18 cellular contexts compared by ENCODE assay signal in the genomic region with DNA sequence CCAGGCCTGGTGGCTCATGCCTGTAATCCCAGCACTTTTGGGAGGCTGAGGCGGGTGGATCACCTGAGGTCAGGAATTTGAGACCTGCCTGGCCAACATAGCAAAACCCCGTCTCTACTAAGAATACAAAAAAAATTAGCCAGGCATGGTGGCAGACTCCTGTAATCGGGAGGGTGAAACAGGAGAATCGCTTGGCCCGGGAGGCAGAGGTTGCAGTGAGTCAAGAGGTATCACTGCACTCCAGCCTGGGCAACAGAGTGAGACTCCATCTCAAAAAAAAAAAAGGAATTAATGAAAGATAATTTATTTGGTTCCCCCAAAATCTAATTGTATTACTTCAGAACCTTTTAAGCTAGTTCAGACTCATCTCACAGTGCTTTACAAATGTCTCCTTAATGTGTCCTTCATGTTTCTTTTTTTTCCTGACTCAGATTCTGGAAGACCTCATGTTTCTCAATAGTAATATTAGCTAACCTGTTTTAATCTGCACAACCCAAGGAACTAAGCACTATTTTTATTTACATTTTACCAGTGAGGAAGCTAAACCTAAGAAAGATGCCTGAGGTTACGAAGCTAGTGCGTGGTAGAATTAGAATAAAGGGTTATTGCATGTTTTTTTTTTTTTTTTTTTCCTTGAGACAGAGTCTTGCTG. TPM values are rescaled to one million over a fixed set of nuclear protein-coding genes. Genes with fewer than 3 reads are reported as not detected.
DNase-seq lines count a peak whose midpoint lies in the region; ATAC-seq and TF ChIP-seq lines count a peak whose summit lies in the region.
"Had no signal": no experiment of that assay in that cellular context is flagged by ENCODE, and none has a peak within 500 bp of the region (broad histone marks: within the 10 kb centered on the region; RNA-seq: fewer than 3 reads in every experiment).

No MANE protein-coding gene starts in this region.

- H3K36me3 Mint-ChIP-seq in activated CD4-positive, alpha-beta T cell treated with anti-CD3 and anti-CD28 coated beads, Interleukin-2, amount 10 ng/mL, durations not matched to agents 7 days and 5 days (ENCODE audit: low read depth): peaks cover 22% of the 10 kb centered on the region
- peaks cover 56% of the 10 kb centered on the region for H3K36me3 Mint-ChIP-seq in nephron progenitor cell (ENCODE audit: low read depth)

- peaks cover 16% of the 10 kb centered on the region for H3K4me1 Mint-ChIP-seq in activated CD4-positive, alpha-beta T cell treated with anti-CD3 and anti-CD28 coated beads, Interleukin-2, amount 10 ng/mL, durations not matched to agents 7 days and 5 days
- peaks cover 20% of the 10 kb centered on the region for H3K4me1 Mint-ChIP-seq in nephron progenitor cell

- H3K9me3 ChIP-seq in gastrocnemius medialis: no peaks in the 10 kb centered on the region
- no peaks in the 10 kb centered on the region for H3K9me3 ChIP-seq in stomach
- H3K9me3 ChIP-seq: A549, Caco-2 had no signal

- no peaks in the 10 kb centered on the region for H3K27me3 Mint-ChIP-seq in activated CD4-positive, alpha-beta T cell treated with anti-CD3 and anti-CD28 coated beads, Interleukin-2, amount 10 ng/mL, durations not matched to agents 7 days and 5 days
- peaks cover 3% of the 10 kb centered on the region for H3K27me3 Mint-ChIP-seq in nephron progenitor cell (ENCODE audit: low read depth, poor library complexity)

- intact Hi-C loops in gastrocnemius medialis (cut with DNase I; ENCODE audit: low total_unique reads): no loop called here
- intact Hi-C loops in stomach (cut with DNase I; ENCODE audit: low total_unique reads): no loop called here

- DNase-seq in activated CD4-positive, alpha-beta T cell treated with anti-CD3 and anti-CD28 coated beads, Interleukin-2, amount 10 ng/mL, durations not matched to agents 7 days and 5 days: no peak
- DNase-seq in activated CD4-positive, alpha-beta T cell treated with anti-CD3 and anti-CD28 coated beads for 1 hour: no peak
- DNase-seq in nephron progenitor cell (no peak), gastrocnemius medialis (peak in 1 of 2 donors; percentile 59), stomach (no peak), AG20443 (ENCODE audit: low spot score) (no peak)
- DNase-seq in stimulated activated naive CD8-positive, alpha-beta T cell treated with anti-CD3 and anti-CD28 coated beads, Interleukin-15, Interleukin-2, amounts not matched to agents 100 U/mL and 50 U/mL, for 24 hours: no peak
- DNase-seq: ACHN; C1 segment of cervical spinal cord; Caco-2; CD8-positive, alpha-beta T cell; DMS153; DND-41; GM23248; H7; HCEC 1CT had no signal

- no peak overlapping the region for H3K4me3 ChIP-seq in gastrocnemius medialis
- H3K4me3 ChIP-seq in stomach: no peak overlapping the region
- H3K4me3 ChIP-seq: A549, GM23248 had no signal

- H3K36me3 ChIP-seq in gastrocnemius medialis: no peaks in the 10 kb centered on the region
- peaks cover 0 to 9% (median 3%) of the 10 kb centered on the region in 4 donors for H3K36me3 ChIP-seq in stomach

- peak overlapping the region; percentile 19 for H3K27ac Mint-ChIP-seq in activated CD4-positive, alpha-beta T cell treated with anti-CD3 and anti-CD28 coated beads, Interleukin-2, amount 10 ng/mL, durations not matched to agents 7 days and 5 days
- H3K27ac Mint-ChIP-seq in nephron progenitor cell: peak overlapping the region; percentile 79
- H3K27ac Mint-ChIP-seq: CD8-positive, alpha-beta T cell had no signal

- H3K27ac ChIP-seq in gastrocnemius medialis (peak overlapping the region; percentile 41 to 75 (median 64)), stomach (no peak overlapping the region)
- H3K27ac ChIP-seq: 22Rv1, A549, GM23248 had no signal

- in situ Hi-C loops in gastrocnemius medialis (cut with MboI; ENCODE audit: low sequenced_read_pairs in 4 of 4): no loop called here

- peaks cover 31 to 38% of the 10 kb centered on the region in 2 donors for H3K4me1 ChIP-seq in gastrocnemius medialis
- H3K4me1 ChIP-seq in stomach: peaks cover 13 to 58% (median 39%) of the 10 kb centered on the region in 4 donors

- no peak overlapping the region for H3K4me3 Mint-ChIP-seq in activated CD4-positive, alpha-beta T cell treated with anti-CD3 and anti-CD28 coated beads, Interleukin-2, amount 10 ng/mL, durations not matched to agents 7 days and 5 days
- no peak overlapping the region for H3K4me3 Mint-ChIP-seq in nephron progenitor cell
- H3K4me3 Mint-ChIP-seq: CD8-positive, alpha-beta T cell had no signal

- no peaks in the 10 kb centered on the region for H3K9me3 Mint-ChIP-seq in activated CD4-positive, alpha-beta T cell treated with anti-CD3 and anti-CD28 coated beads, Interleukin-2, amount 10 ng/mL, durations not matched to agents 7 days and 5 days
- peaks cover 13% of the 10 kb centered on the region for H3K9me3 Mint-ChIP-seq in nephron progenitor cell
- H3K9me3 Mint-ChIP-seq: CD8-positive, alpha-beta T cell had no signal

- TF ChIP-seq EP300 in stomach (IDR thresholded peaks at IDR 0.05): no peak

- POLR2A ChIA-PET in activated CD4-positive, alpha-beta T cell treated with anti-CD3 and anti-CD28 coated beads, Interleukin-2, amount 10 ng/mL, durations not matched to agents 7 days and 5 days (lab: Charles Lee): no interaction called here

- WGBS in stomach, 5 donors: 92 to 96% (median 95%) methylated on average over 7 of the region's 7 CpGs

- TF ChIP-seq CTCF in nephron progenitor cell (IDR thresholded peaks at IDR 0.05) (no peak), gastrocnemius medialis (IDR thresholded peaks at IDR 0.05 in 4 of 5, conservative IDR thresholded peaks at IDR 0.05 in 1 of 5) (no peak), stomach (IDR thresholded peaks at IDR 0.05) (no peak)

- CTCF ChIA-PET in activated CD4-positive, alpha-beta T cell treated with anti-CD3 and anti-CD28 coated beads, Interleukin-2, amount 10 ng/mL, durations not matched to agents 7 days and 5 days (lab: Charles Lee): interaction anchor here (1.3 kb wide), 1 partner anchor 15 kb away, joined by 5 read pairs; a partner anchor contains a TSS

- ATAC-seq in gastrocnemius medialis: peak; percentile 53 to 84
- no peak for ATAC-seq in stimulated activated naive CD8-positive, alpha-beta T cell treated with anti-CD3 and anti-CD28 coated beads, Interleukin-15, Interleukin-2, amounts not matched to agents 100 U/mL and 50 U/mL, for 24 hours
- ATAC-seq: A549; CD8-positive, alpha-beta T cell had no signal

- no peak for TF ChIP-seq POLR2A in gastrocnemius medialis (IDR thresholded peaks at IDR 0.05)
- no peak for TF ChIP-seq POLR2A in stomach (IDR thresholded peaks at IDR 0.05)

- H3K27me3 ChIP-seq in gastrocnemius medialis (no peaks in the 10 kb centered on the region), stomach (no peaks in the 10 kb centered on the region)

RNA-seq across cellular contexts. Expression of a gene that starts 15.1 kb away (rescaled TPM):
- total RNA-seq in activated CD4-positive, alpha-beta T cell treated with anti-CD3 and anti-CD28 coated beads, Interleukin-2, amount 10 ng/mL, durations not matched to agents 7 days and 5 days: 10 to 100 TPM; 32.3 to 41.0 TPM
- total RNA-seq in gastrocnemius medialis: 10 to 100 TPM; 14.0 to 20.7 (median 14.7) TPM
- 10 to 100 TPM; 20.6 to 57.2 (median 39.3) TPM for total RNA-seq in stomach
- 10 to 100 TPM in 1 of 3 donors, 1 to 10 TPM in 2; 5.7 to 11.9 (median 9.8) TPM for polyA plus RNA-seq in stomach

RNA-seq across cellular contexts. Expression of a gene that starts 46.9 kb away (rescaled TPM):
- total RNA-seq in activated CD4-positive, alpha-beta T cell treated with anti-CD3 and anti-CD28 coated beads, Interleukin-2, amount 10 ng/mL, durations not matched to agents 7 days and 5 days: 10 to 100 TPM; 53.8 to 65.8 TPM
- total RNA-seq in gastrocnemius medialis (100 to 1,000 TPM; 261 to 386 (median 302) TPM), stomach (100 to 1,000 TPM in 4 of 5 donors, 10 to 100 TPM in 1; 81.9 to 427 (median 179) TPM)
- polyA plus RNA-seq in stomach: 100 to 1,000 TPM; 171 to 280 (median 274) TPM

Comparison
In these comparisons a context has a peak if more than half of its experiments do, and no peak if none do; other contexts are left out.
1. H3K27ac ChIP-seq: peak in gastrocnemius medialis (4 of 4); none in stomach (0 of 5).